In the genomic region with DNA sequence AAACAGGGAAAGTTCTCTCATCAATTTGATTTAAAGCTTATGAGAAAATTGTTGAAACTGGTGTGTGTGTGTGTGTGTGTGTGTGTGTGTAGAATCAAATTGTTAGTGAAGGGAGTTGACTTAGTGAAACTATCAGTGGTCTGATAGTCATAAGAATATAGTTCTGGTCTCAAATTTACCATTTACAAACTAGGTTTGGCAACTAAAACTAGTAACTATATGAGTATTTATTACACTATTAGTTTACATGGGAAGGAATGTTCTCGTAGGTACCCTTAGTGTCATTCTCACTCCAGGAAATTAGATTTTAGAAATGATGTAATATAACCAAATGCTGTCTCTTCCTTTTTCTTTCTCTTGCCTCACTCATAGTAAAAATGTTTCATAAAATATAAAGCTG, we compare ENCODE assay signal across 34 cellular contexts. TPM values are rescaled to one million over a fixed set of nuclear protein-coding genes. Genes with fewer than 3 reads are reported as not detected.
"Had no signal": no experiment of that assay in that cellular context is flagged by ENCODE, and none has a peak within 500 bp of the region (broad histone marks: within the 10 kb centered on the region; RNA-seq: fewer than 3 reads in every experiment).

No MANE protein-coding gene starts in this region.

- H3K4me3 Mint-ChIP-seq: activated CD8-positive, alpha-beta T cell treated with anti-CD3 and anti-CD28 coated beads for 36 hours; activated naive CD8-positive, alpha-beta T cell treated with anti-CD3 and anti-CD28 coated beads, Interleukin-2, amount 10 ng/mL, durations not matched to agents 7 days and 5 days; activated T-cell treated with anti-CD3 and anti-CD28 coated beads, Interleukin-2, amount 50 U/mL, for 72 hours; activated T-helper 17 cell treated with anti-CD3 and anti-CD28 coated beads, Interleukin-2, amount 50 U/mL, for 72 hours; central memory CD8-positive, alpha-beta T cell had no signal

- H3K27ac Mint-ChIP-seq: activated CD8-positive, alpha-beta T cell treated with anti-CD3 and anti-CD28 coated beads for 36 hours; activated naive CD8-positive, alpha-beta T cell treated with anti-CD3 and anti-CD28 coated beads, Interleukin-2, amount 10 ng/mL, durations not matched to agents 7 days and 5 days; activated T-cell treated with anti-CD3 and anti-CD28 coated beads, Interleukin-2, amount 50 U/mL, for 72 hours; activated T-helper 17 cell treated with anti-CD3 and anti-CD28 coated beads, Interleukin-2, amount 50 U/mL, for 72 hours had no signal

- H3K27me3 Mint-ChIP-seq: activated CD8-positive, alpha-beta T cell treated with anti-CD3 and anti-CD28 coated beads for 36 hours; activated naive CD8-positive, alpha-beta T cell treated with anti-CD3 and anti-CD28 coated beads, Interleukin-2, amount 10 ng/mL, durations not matched to agents 7 days and 5 days; activated T-helper 17 cell treated with anti-CD3 and anti-CD28 coated beads, Interleukin-2, amount 50 U/mL, for 72 hours; central memory CD8-positive, alpha-beta T cell had no signal

- DNase-seq: activated CD4-positive, alpha-beta T cell treated with anti-CD3 and anti-CD28 coated beads for 1 hour; activated CD4-positive, alpha-beta T cell treated with anti-CD3 and anti-CD28 coated beads for 48 hours; activated CD4-positive, CD25-positive, alpha-beta regulatory T cell; activated CD8-positive, alpha-beta T cell treated with anti-CD3 and anti-CD28 coated beads for 36 hours; activated effector memory CD4-positive, alpha-beta T cell treated with anti-CD3 and anti-CD28 coated beads, Interleukin-2, amount 50 U/mL, for 16 hours; activated naive CD4-positive, alpha-beta T cell; activated naive CD4-positive, alpha-beta T cell treated with anti-CD3 and anti-CD28 coated beads, Interleukin-2, amount 50 U/mL, for 16 hours; activated naive CD8-positive, alpha-beta T cell treated with anti-CD3 and anti-CD28 coated beads, Interleukin-2, amount 10 ng/mL, durations not matched to agents 7 days and 5 days; activated T-cell treated with anti-CD3 and anti-CD28 coated beads, Interleukin-2, amount 50 U/mL, for 1 hour; activated T-cell treated with anti-CD3 and anti-CD28 coated beads, Interleukin-2, amount 50 U/mL, for 72 hours; amygdala; MM.1S; MV-4-11; NCI-H1092; NCI-H146; NCI-H187; NCI-H2081; NCI-H226; NCI-H446 treated with DMSO at 0.1 percent for 48 hours; NCI-H524 treated with DMSO at 0.1 percent for 48 hours; SHP77; T1000; WERI-Rb-1 had no signal

- H3K27ac ChIP-seq: ascending aorta, cardiac muscle cell, SJSA1, WERI-Rb-1 had no signal

- H3K27me3 ChIP-seq: ascending aorta, cardiac muscle cell, SJSA1 had no signal

- ATAC-seq: activated CD8-positive, alpha-beta T cell treated with anti-CD3 and anti-CD28 coated beads for 36 hours; activated T-cell treated with anti-CD3 and anti-CD28 coated beads, Interleukin-2, amount 50 U/mL, for 72 hours; activated T-helper 17 cell treated with anti-CD3 and anti-CD28 coated beads, Interleukin-2, amount 50 U/mL, for 72 hours; Panc1 had no signal

- H3K4me3 ChIP-seq: ascending aorta, cardiac muscle cell, SJSA1 had no signal

- H3K9me3 Mint-ChIP-seq: activated CD8-positive, alpha-beta T cell treated with anti-CD3 and anti-CD28 coated beads for 36 hours; activated T-cell treated with anti-CD3 and anti-CD28 coated beads, Interleukin-2, amount 50 U/mL, for 72 hours; activated T-helper 17 cell treated with anti-CD3 and anti-CD28 coated beads, Interleukin-2, amount 50 U/mL, for 72 hours had no signal

- H3K36me3 ChIP-seq: ascending aorta, cardiac muscle cell, SJSA1, WERI-Rb-1 had no signal

- H3K9me3 ChIP-seq: ascending aorta, SJSA1 had no signal

- H3K4me1 Mint-ChIP-seq: activated T-helper 17 cell treated with anti-CD3 and anti-CD28 coated beads, Interleukin-2, amount 50 U/mL, for 72 hours; central memory CD8-positive, alpha-beta T cell had no signal

- H3K4me1 ChIP-seq: ascending aorta, SJSA1 had no signal

RNA-seq across cellular contexts. Expression of gene SULT1E1, which starts 11.9 kb away (rescaled TPM):
- total RNA-seq: activated CD8-positive, alpha-beta memory T cell treated with anti-CD3 and anti-CD28 coated beads for 36 hours; activated CD8-positive, alpha-beta T cell treated with anti-CD3 and anti-CD28 coated beads for 36 hours; activated naive CD8-positive, alpha-beta T cell treated with anti-CD3 and anti-CD28 coated beads, Interleukin-2, amount 10 ng/mL, durations not matched to agents 7 days and 5 days; activated T-cell treated with anti-CD3 and anti-CD28 coated beads, Interleukin-2, amount 50 U/mL, for 72 hours; activated T-helper 17 cell treated with anti-CD3 and anti-CD28 coated beads, Interleukin-2, amount 50 U/mL, for 72 hours; ascending aorta; cardiac muscle cell; LHCN-M2; RPMI7951; SJSA1; T-helper 1 cell treated with Interleukin-12 subunit alpha and Interleukin-12 subunit beta and Interleukin-4 antibody, amounts not matched to agents 30 ng/mL and 1 ng/mL, for 36 hours; T-helper 2 cell treated with Interferon-gamma antibody and Interleukin-4, amounts not matched to agents 100 ng/mL and 5 ng/mL, for 36 hours had no signal
- polyA plus RNA-seq: cardiac muscle cell had no signal
